In genomic region chr12:55972045-55972843, GRCh38 we compare ENCODE assay signal across 9 cellular contexts. TPM values are rescaled to one million over a fixed set of nuclear protein-coding genes. Genes with fewer than 3 reads are reported as not detected.
DNase-seq lines count a peak whose midpoint lies in the region; ATAC-seq lines count a peak whose summit lies in the region.
"Had no signal": no experiment of that assay in that cellular context is flagged by ENCODE, and none has a peak within 500 bp of the region (broad histone marks: within the 10 kb centered on the region; RNA-seq: fewer than 3 reads in every experiment).

No MANE protein-coding gene starts in this region.

- peaks cover 20% of the 10 kb centered on the region for H3K4me1 ChIP-seq in stomach smooth muscle (ENCODE audit: control insufficient read depth, insufficient read depth, low read length)

- H3K27me3 Mint-ChIP-seq in immature natural killer cell (ENCODE audit: low read depth in 3 of 3), result no peaks in the 10 kb centered on the region

- H3K4me3 ChIP-seq in stomach smooth muscle (ENCODE audit: low read length in 2 of 2), result peak overlapping the region; percentile 76 to 90

- peak overlapping the region; percentile 90 for H3K27ac ChIP-seq in stomach smooth muscle (ENCODE audit: low read length)

- no peaks in the 10 kb centered on the region for H3K9me3 Mint-ChIP-seq in immature natural killer cell

- peaks cover 0 to 5% (median 3%) of the 10 kb centered on the region in 3 donors for H3K36me3 Mint-ChIP-seq in immature natural killer cell

- H3K4me3 Mint-ChIP-seq in immature natural killer cell, result peak overlapping the region in 1 of 5 donors; percentile 23

- H3K36me3 ChIP-seq in stomach smooth muscle (ENCODE audit: control insufficient read depth in 2 of 2, insufficient read depth in 2 of 2, low read length in 2 of 2), result peaks cover 0 to 2% of the 10 kb centered on the region in 2 donors

- H3K9me3 ChIP-seq in stomach smooth muscle (ENCODE audit: control insufficient read depth in 2 of 2, low read length in 2 of 2), result no peaks in the 10 kb centered on the region

- no peaks in the 10 kb centered on the region for H3K27me3 ChIP-seq in stomach smooth muscle (ENCODE audit: control insufficient read depth in 1 of 2, insufficient read depth in 2 of 2, low read length in 2 of 2)

- H3K27ac Mint-ChIP-seq in immature natural killer cell, result peak overlapping the region in 2 of 6 donors; percentile 32 to 60

- ATAC-seq in HG03520 (IDR thresholded peaks at IDR 0.05; ENCODE audit: unreplicated experiment) (no peak), GM19351 (IDR thresholded peaks at IDR 0.05; ENCODE audit: unreplicated experiment) (no peak)

- peaks cover 22 to 27% of the 10 kb centered on the region in 2 donors for H3K4me1 Mint-ChIP-seq in immature natural killer cell

- DNase-seq in DMS 273 (lab: John Stamatoyannopoulos, UW; ENCODE audit: unreplicated experiment) (peak; percentile 14), DMS 273 treated with DMSO at 0.1 percent for 48 hours (lab: John Stamatoyannopoulos, UW) (no peak), SW480 (ENCODE audit: low spot score) (peak; percentile 33), glomerular visceral epithelial cell (ENCODE audit: extremely low spot score) (peak; percentile 36), immature natural killer cell (no peak)
- DNase-seq: 8988T had no signal

- H3K9ac ChIP-seq in stomach smooth muscle (ENCODE audit: low read length in 2 of 2), result peak overlapping the region; percentile 71 to 86

RNA-seq across cellular contexts. Expression of gene RAB5B, which starts 1.6 kb away (rescaled TPM):
- polyA plus RNA-seq in immature natural killer cell, result 10 to 100 TPM; 54.6 to 80.6 (median 76.9) TPM

RNA-seq across cellular contexts. Expression of gene CDK2, which starts 5.6 kb away (rescaled TPM):
- 10 to 100 TPM; 11.6 to 27.7 (median 13.4) TPM for polyA plus RNA-seq in immature natural killer cell

RNA-seq across cellular contexts. Expression of gene PMEL, which starts 6.4 kb away (rescaled TPM):
- under 1 TPM in 1 of 3 donors, not detected in 2; 0.44 TPM for polyA plus RNA-seq in immature natural killer cell

RNA-seq across cellular contexts. Expression of gene SUOX, which starts 24.8 kb away (rescaled TPM):
- 1 to 10 TPM; 3.5 to 5.9 (median 5.9) TPM for polyA plus RNA-seq in immature natural killer cell

RNA-seq across cellular contexts. Expression of gene DGKA, which starts 41.3 kb away (rescaled TPM):
- polyA plus RNA-seq in immature natural killer cell, result 10 to 100 TPM; 14.9 to 38.1 (median 19.7) TPM

Comparison
In these comparisons a context has a peak if more than half of its experiments do, and no peak if none do; other contexts are left out.
1. DNase-seq: peak in DMS 273 (single experiment), SW480 (single experiment) and glomerular visceral epithelial cell (single experiment); none in DMS 273 treated with DMSO at 0.1 percent for 48 hours (single experiment) and immature natural killer cell (0 of 3).